8 cellular contexts compared by ENCODE assay signal in the genomic region with DNA sequence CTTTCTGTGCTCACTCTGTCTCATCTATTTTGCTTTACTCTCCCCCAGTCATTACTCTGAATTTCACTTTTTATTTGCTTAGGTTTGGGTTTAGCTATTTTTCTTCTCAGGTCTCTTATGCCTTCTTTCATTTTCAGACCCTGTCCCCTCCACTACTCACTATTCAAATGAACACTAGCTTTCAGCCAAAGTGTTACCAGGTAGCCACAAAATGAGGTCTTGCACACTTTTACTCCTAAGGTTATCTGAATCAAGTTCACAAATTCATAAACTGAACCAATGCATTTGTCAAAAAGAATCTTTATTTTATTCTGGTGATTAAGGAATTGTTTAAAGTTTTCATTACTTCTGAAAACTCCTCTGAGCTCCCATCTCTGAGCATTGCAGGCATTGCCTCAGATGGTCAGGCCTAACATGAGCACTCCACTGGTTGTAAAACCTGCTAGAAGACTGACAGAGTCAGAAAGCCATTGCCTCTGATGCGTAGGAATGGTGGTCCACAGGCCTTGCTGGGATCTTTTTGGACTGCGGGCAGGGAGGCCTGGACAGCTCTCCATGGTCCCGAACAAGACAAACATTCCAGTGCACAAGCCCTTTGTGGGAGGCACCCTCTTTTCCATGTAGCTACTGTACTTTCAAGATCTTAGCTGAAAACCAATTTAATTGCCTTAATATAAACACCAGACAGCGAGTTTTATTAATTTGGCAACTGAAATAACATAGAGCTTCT. TPM values are rescaled to one million over a fixed set of nuclear protein-coding genes. Genes with fewer than 3 reads are reported as not detected.
DNase-seq lines count a peak whose midpoint lies in the region; ATAC-seq, FAIRE-seq and TF ChIP-seq lines count a peak whose summit lies in the region.

No MANE protein-coding gene starts in this region.

- H3K4me3 ChIP-seq in astrocyte (ENCODE audit: insufficient read depth, low read depth, low read length) (no peak overlapping the region), subcutaneous abdominal adipose tissue (ENCODE audit: low read depth in 1 of 5, low read length in 5 of 5) (no peak overlapping the region)

- H3K9me3 ChIP-seq in astrocyte (ENCODE audit: insufficient read depth, low read depth, low read length) (no peaks in the 10 kb centered on the region), subcutaneous abdominal adipose tissue (ENCODE audit: control insufficient read depth in 5 of 5, low read length in 5 of 5) (no peaks in the 10 kb centered on the region)

- H3K36me3 ChIP-seq in astrocyte (ENCODE audit: insufficient read depth, low read length) (no peaks in the 10 kb centered on the region), subcutaneous abdominal adipose tissue (ENCODE audit: control insufficient read depth in 5 of 5, insufficient read depth in 5 of 5, low read length in 5 of 5) (peaks cover 0 to 3% (median 0%) of the 10 kb centered on the region in 5 donors)

- H3K4me3 Mint-ChIP-seq in activated CD4-positive, alpha-beta T cell treated with anti-CD3 and anti-CD28 coated beads, Interleukin-2, amount 10 ng/mL, durations not matched to agents 24 days and 14 days, result peak overlapping the region; percentile 67
- H3K4me3 Mint-ChIP-seq in astrocyte (ENCODE audit: unreplicated experiment), result no peak overlapping the region

- H3K27ac Mint-ChIP-seq in activated CD4-positive, alpha-beta T cell treated with anti-CD3 and anti-CD28 coated beads, Interleukin-2, amount 10 ng/mL, durations not matched to agents 24 days and 14 days, result peak overlapping the region; percentile 91
- H3K27ac Mint-ChIP-seq in astrocyte (ENCODE audit: unreplicated experiment), result no peak overlapping the region

- H3K27me3 ChIP-seq in astrocyte (ENCODE audit: insufficient read depth, low read length), result no peaks in the 10 kb centered on the region
- H3K27me3 ChIP-seq in subcutaneous abdominal adipose tissue (ENCODE audit: control insufficient read depth in 5 of 5, insufficient read depth in 4 of 5, low read length in 5 of 5), result no peaks in the 10 kb centered on the region

- H3K27me3 Mint-ChIP-seq in activated CD4-positive, alpha-beta T cell treated with anti-CD3 and anti-CD28 coated beads, Interleukin-2, amount 10 ng/mL, durations not matched to agents 24 days and 14 days, result no peaks in the 10 kb centered on the region
- H3K27me3 Mint-ChIP-seq in astrocyte (ENCODE audit: low read depth, unreplicated experiment), result no peaks in the 10 kb centered on the region

- peaks cover 51% of the 10 kb centered on the region for H3K36me3 Mint-ChIP-seq in activated CD4-positive, alpha-beta T cell treated with anti-CD3 and anti-CD28 coated beads, Interleukin-2, amount 10 ng/mL, durations not matched to agents 24 days and 14 days (ENCODE audit: low read depth)
- peaks cover 6% of the 10 kb centered on the region for H3K36me3 Mint-ChIP-seq in astrocyte (ENCODE audit: low read depth, unreplicated experiment)

- in situ Hi-C loops in ACHN (cut with HindIII; ENCODE audit: low pct_ligation_motif_present, low pct_unique_long_range_greater_than_20kb, low sequenced_read_pairs), result no loop called here

- no peaks in the 10 kb centered on the region for H4K20me1 ChIP-seq in astrocyte (ENCODE audit: insufficient read depth, low read length)

- H2AFZ ChIP-seq in astrocyte (ENCODE audit: low read depth, low read length), result no peak overlapping the region

- peaks cover 67% of the 10 kb centered on the region for H3K4me1 Mint-ChIP-seq in activated CD4-positive, alpha-beta T cell treated with anti-CD3 and anti-CD28 coated beads, Interleukin-2, amount 10 ng/mL, durations not matched to agents 24 days and 14 days
- peaks cover 45% of the 10 kb centered on the region for H3K4me1 Mint-ChIP-seq in astrocyte (ENCODE audit: low read depth, unreplicated experiment)

- H3K27ac ChIP-seq in astrocyte (ENCODE audit: low read depth, low read length) (peak overlapping the region; percentile 88), subcutaneous abdominal adipose tissue (ENCODE audit: low read depth, low read length) (peak overlapping the region; percentile 73)

- H3K9me3 Mint-ChIP-seq in activated CD4-positive, alpha-beta T cell treated with anti-CD3 and anti-CD28 coated beads, Interleukin-2, amount 10 ng/mL, durations not matched to agents 24 days and 14 days, result no peaks in the 10 kb centered on the region
- H3K9me3 Mint-ChIP-seq in astrocyte (ENCODE audit: unreplicated experiment), result no peaks in the 10 kb centered on the region

- H3K9ac ChIP-seq in astrocyte (ENCODE audit: low read length) (peak overlapping the region; percentile 77), subcutaneous abdominal adipose tissue (ENCODE audit: low read length in 5 of 5) (no peak overlapping the region)

- intact Hi-C loops in activated CD4-positive, alpha-beta T cell treated with anti-CD3 and anti-CD28 coated beads, Interleukin-2, amount 10 ng/mL, durations not matched to agents 24 days and 14 days (cut with micrococcal nuclease), result loop anchor here (1.0 kb wide), 5 partner anchors 9 to 47 kb away; no protein-coding TSS in a partner anchor

- no peak for TF ChIP-seq CTCF in astrocyte (IDR thresholded peaks at IDR 0.05; ENCODE audit: insufficient read depth, low read depth, low read length)

- DNase-seq in activated CD4-positive, alpha-beta T cell treated with anti-CD3 and anti-CD28 coated beads, Interleukin-2, amount 10 ng/mL, durations not matched to agents 24 days and 14 days, result peak; percentile 61
- DNase-seq in activated CD4-positive, alpha-beta T cell treated with anti-CD3 and anti-CD28 coated beads, Interleukin-2, amount 50 U/mL, for 1 hour, result no peak
- DNase-seq in astrocyte (ENCODE audit: low read depth), result no peak
- no peak for DNase-seq in stimulated activated CD4-positive, alpha-beta T cell treated with anti-CD3 and anti-CD28 coated beads, Interleukin-4, amount 100 ng/mL, for 24 hours
- DNase-seq in ACHN, result no peak
- no peak for DNase-seq in dedifferentiated amniotic fluid mesenchymal stem cell (ENCODE audit: extremely low spot score)

- peak; percentile 66 for ATAC-seq in HG03060 (IDR thresholded peaks at IDR 0.05; ENCODE audit: low read depth, unreplicated experiment)

- peak overlapping the region; percentile 87 for H3K4me2 ChIP-seq in astrocyte (ENCODE audit: low read length)

- peaks cover 42% of the 10 kb centered on the region for H3K79me2 ChIP-seq in astrocyte (ENCODE audit: insufficient read depth, low read length)

- H3K4me1 ChIP-seq in astrocyte (ENCODE audit: insufficient read depth, low read length), result peaks cover 27% of the 10 kb centered on the region
- H3K4me1 ChIP-seq in subcutaneous abdominal adipose tissue (ENCODE audit: control insufficient read depth in 5 of 5, insufficient read depth in 5 of 5, low read length in 5 of 5), result peaks cover 4 to 44% (median 32%) of the 10 kb centered on the region in 5 donors

- no peak for FAIRE-seq in astrocyte (lab: Jason Lieb, UNC)

RNA-seq across cellular contexts. Expression of a gene that starts 48.5 kb away (rescaled TPM):
- total RNA-seq in activated CD4-positive, alpha-beta T cell treated with anti-CD3 and anti-CD28 coated beads, Interleukin-2, amount 10 ng/mL, durations not matched to agents 24 days and 14 days, result 331 and 341 TPM in 2 replicates
- total RNA-seq in astrocyte, result 167 and 168 TPM in 2 replicates
